Comparison of ENCODE assay signal across 20 cellular contexts in the genomic region with DNA sequence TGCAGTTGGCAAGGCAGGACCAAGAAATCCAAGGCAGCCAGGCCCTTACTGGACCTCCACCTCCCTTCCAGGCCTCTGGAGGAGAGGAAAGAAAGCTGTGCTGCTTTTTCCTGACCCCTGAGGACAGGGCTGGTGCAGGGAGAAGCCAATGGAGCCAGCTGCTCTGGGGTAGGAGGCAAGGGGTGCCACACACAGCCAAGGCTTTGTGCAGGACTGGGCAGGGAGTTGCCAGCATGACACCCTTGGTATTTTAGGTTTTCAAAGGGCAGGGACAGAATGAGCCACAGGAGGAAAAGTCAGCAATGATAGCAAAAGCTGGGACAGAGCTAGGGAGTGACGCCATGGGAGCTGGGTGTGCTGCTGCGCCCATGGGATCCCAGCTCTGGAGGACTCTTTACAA. TPM values are rescaled to one million over a fixed set of nuclear protein-coding genes. Genes with fewer than 3 reads are reported as not detected.
DNase-seq lines count a peak whose midpoint lies in the region; ATAC-seq and TF ChIP-seq lines count a peak whose summit lies in the region.
"Had no signal": no experiment of that assay in that cellular context is flagged by ENCODE, and none has a peak within 500 bp of the region (broad histone marks: within the 10 kb centered on the region; RNA-seq: fewer than 3 reads in every experiment).

No MANE protein-coding gene starts in this region.

- peaks cover 24% of the 10 kb centered on the region for H3K36me3 Mint-ChIP-seq in activated CD8-positive, alpha-beta T cell treated with anti-CD3 and anti-CD28 coated beads for 36 hours (ENCODE audit: low read depth)
- peaks cover 38% of the 10 kb centered on the region for H3K36me3 Mint-ChIP-seq in activated CD8-positive, alpha-beta T cell treated with anti-CD3 and anti-CD28 coated beads, Interleukin-2, amount 10 ng/mL, durations not matched to agents 7 days and 5 days (ENCODE audit: low read depth)
- H3K36me3 Mint-ChIP-seq in CD8-positive, alpha-beta T cell, result peaks cover 52% of the 10 kb centered on the region
- H3K36me3 Mint-ChIP-seq in effector memory CD8-positive, alpha-beta T cell (ENCODE audit: insufficient read depth), result peaks cover 5% of the 10 kb centered on the region
- H3K36me3 Mint-ChIP-seq in progenitor cell of endocrine pancreas (ENCODE audit: insufficient read depth), result no peaks in the 10 kb centered on the region

- POLR2A ChIA-PET in activated CD8-positive, alpha-beta T cell treated with anti-CD3 and anti-CD28 coated beads for 36 hours (lab: Charles Lee), result interaction anchor here (0.7 to 1.7 kb wide), 9 partner anchors 9 to 37 kb away, joined by 3 to 9 read pairs (median 4); a partner anchor contains a TSS
- POLR2A ChIA-PET in activated CD8-positive, alpha-beta T cell treated with anti-CD3 and anti-CD28 coated beads, Interleukin-2, amount 10 ng/mL, durations not matched to agents 7 days and 5 days (lab: Charles Lee), result interaction anchor here (1.7 kb wide), 1 partner anchor 23 kb away, joined by 6 read pairs; a partner anchor contains a TSS
- POLR2A ChIA-PET in CD8-positive, alpha-beta T cell (lab: Charles Lee), result interaction anchor here (1.2 to 1.3 kb wide), 2 partner anchors 14 to 25 kb away, joined by 3 to 4 read pairs; a partner anchor contains a TSS

- H3K27ac ChIP-seq in CD8-positive, alpha-beta T cell (ENCODE audit: low read depth, low read length), result no peak overlapping the region
- H3K27ac ChIP-seq: BLaER1, PC-9 had no signal

- H3K36me3 ChIP-seq in CD8-positive, alpha-beta T cell (ENCODE audit: insufficient read depth, low read length), result peaks cover 11% of the 10 kb centered on the region

- no peak for ATAC-seq in activated CD8-positive, alpha-beta T cell treated with anti-CD3 and anti-CD28 coated beads for 36 hours
- ATAC-seq in activated CD8-positive, alpha-beta T cell treated with anti-CD3 and anti-CD28 coated beads, Interleukin-2, amount 10 ng/mL, durations not matched to agents 7 days and 5 days, result no peak
- ATAC-seq in CD8-positive, alpha-beta T cell, result no peak
- ATAC-seq in effector memory CD8-positive, alpha-beta T cell (replicated peaks), result no peak
- no peak for ATAC-seq in HG02571 (IDR thresholded peaks at IDR 0.05; ENCODE audit: unreplicated experiment)
- ATAC-seq in GM19324 (IDR thresholded peaks at IDR 0.05; ENCODE audit: low FRiP score, unreplicated experiment), result no peak

- peaks cover 7% of the 10 kb centered on the region for H3K4me1 ChIP-seq in CD8-positive, alpha-beta T cell (ENCODE audit: insufficient read depth, low read length)
- H3K4me1 ChIP-seq: Caco-2 had no signal

- no peaks in the 10 kb centered on the region for H3K27me3 ChIP-seq in CD8-positive, alpha-beta T cell (ENCODE audit: insufficient read depth, low read length)
- H3K27me3 ChIP-seq: BLaER1 had no signal

- TF ChIP-seq CTCF in activated CD8-positive, alpha-beta T cell treated with anti-CD3 and anti-CD28 coated beads for 36 hours (IDR thresholded peaks at IDR 0.05), result no peak
- TF ChIP-seq CTCF in CD8-positive, alpha-beta T cell (IDR thresholded peaks at IDR 0.05), result no peak
- TF ChIP-seq CTCF in progenitor cell of endocrine pancreas (IDR thresholded peaks at IDR 0.05; ENCODE audit: unreplicated experiment), result no peak

- H3K4me3 Mint-ChIP-seq in activated CD8-positive, alpha-beta T cell treated with anti-CD3 and anti-CD28 coated beads for 36 hours, result no peak overlapping the region
- no peak overlapping the region for H3K4me3 Mint-ChIP-seq in activated CD8-positive, alpha-beta T cell treated with anti-CD3 and anti-CD28 coated beads, Interleukin-2, amount 10 ng/mL, durations not matched to agents 7 days and 5 days
- H3K4me3 Mint-ChIP-seq in CD8-positive, alpha-beta T cell, result no peak overlapping the region
- no peak overlapping the region for H3K4me3 Mint-ChIP-seq in effector memory CD8-positive, alpha-beta T cell
- H3K4me3 Mint-ChIP-seq in progenitor cell of endocrine pancreas (ENCODE audit: low read depth), result no peak overlapping the region

- H3K27ac Mint-ChIP-seq in activated CD8-positive, alpha-beta T cell treated with anti-CD3 and anti-CD28 coated beads for 36 hours, result peak overlapping the region; percentile 15
- no peak overlapping the region for H3K27ac Mint-ChIP-seq in activated CD8-positive, alpha-beta T cell treated with anti-CD3 and anti-CD28 coated beads, Interleukin-2, amount 10 ng/mL, durations not matched to agents 7 days and 5 days
- peak overlapping the region; percentile 71 for H3K27ac Mint-ChIP-seq in CD8-positive, alpha-beta T cell
- H3K27ac Mint-ChIP-seq in effector memory CD8-positive, alpha-beta T cell, result peak overlapping the region; percentile 74 to 75
- H3K27ac Mint-ChIP-seq in progenitor cell of endocrine pancreas, result peak overlapping the region; percentile 29

- no peaks in the 10 kb centered on the region for H3K9me3 Mint-ChIP-seq in activated CD8-positive, alpha-beta T cell treated with anti-CD3 and anti-CD28 coated beads for 36 hours
- H3K9me3 Mint-ChIP-seq in activated CD8-positive, alpha-beta T cell treated with anti-CD3 and anti-CD28 coated beads, Interleukin-2, amount 10 ng/mL, durations not matched to agents 7 days and 5 days (ENCODE audit: insufficient read depth), result no peaks in the 10 kb centered on the region
- H3K9me3 Mint-ChIP-seq in CD8-positive, alpha-beta T cell, result no peaks in the 10 kb centered on the region
- no peaks in the 10 kb centered on the region for H3K9me3 Mint-ChIP-seq in effector memory CD8-positive, alpha-beta T cell
- no peaks in the 10 kb centered on the region for H3K9me3 Mint-ChIP-seq in progenitor cell of endocrine pancreas (ENCODE audit: low read depth)

- no peaks in the 10 kb centered on the region for H3K9me3 ChIP-seq in CD8-positive, alpha-beta T cell (ENCODE audit: low read length)
- H3K9me3 ChIP-seq: BLaER1, Caco-2 had no signal

- H3K4me1 Mint-ChIP-seq in activated CD8-positive, alpha-beta T cell treated with anti-CD3 and anti-CD28 coated beads for 36 hours (ENCODE audit: low read depth), result peaks cover 3% of the 10 kb centered on the region
- peaks cover 8% of the 10 kb centered on the region for H3K4me1 Mint-ChIP-seq in activated CD8-positive, alpha-beta T cell treated with anti-CD3 and anti-CD28 coated beads, Interleukin-2, amount 10 ng/mL, durations not matched to agents 7 days and 5 days (ENCODE audit: low read depth)
- peaks cover 6% of the 10 kb centered on the region for H3K4me1 Mint-ChIP-seq in CD8-positive, alpha-beta T cell (ENCODE audit: low read depth)
- H3K4me1 Mint-ChIP-seq in effector memory CD8-positive, alpha-beta T cell (ENCODE audit: low read depth in 2 of 2), result peaks cover 3 to 4% of the 10 kb centered on the region in 2 donors
- H3K4me1 Mint-ChIP-seq in progenitor cell of endocrine pancreas (ENCODE audit: low read depth), result no peaks in the 10 kb centered on the region

- H3K27me3 Mint-ChIP-seq in activated CD8-positive, alpha-beta T cell treated with anti-CD3 and anti-CD28 coated beads for 36 hours, result no peaks in the 10 kb centered on the region
- no peaks in the 10 kb centered on the region for H3K27me3 Mint-ChIP-seq in activated CD8-positive, alpha-beta T cell treated with anti-CD3 and anti-CD28 coated beads, Interleukin-2, amount 10 ng/mL, durations not matched to agents 7 days and 5 days (ENCODE audit: low read depth)
- H3K27me3 Mint-ChIP-seq in CD8-positive, alpha-beta T cell (ENCODE audit: low read depth), result no peaks in the 10 kb centered on the region
- H3K27me3 Mint-ChIP-seq in effector memory CD8-positive, alpha-beta T cell, result no peaks in the 10 kb centered on the region
- no peaks in the 10 kb centered on the region for H3K27me3 Mint-ChIP-seq in progenitor cell of endocrine pancreas

- intact Hi-C loops in activated CD8-positive, alpha-beta T cell treated with anti-CD3 and anti-CD28 coated beads for 36 hours (cut with micrococcal nuclease), result no loop called here
- intact Hi-C loops in CD8-positive, alpha-beta T cell (cut with DNase I, micrococcal nuclease), result no loop called here

- CTCF ChIA-PET in activated CD8-positive, alpha-beta T cell treated with anti-CD3 and anti-CD28 coated beads for 36 hours (lab: Charles Lee), result interaction anchor here (1.2 kb wide), 1 partner anchor 11 kb away, joined by 3 read pairs; no protein-coding TSS in a partner anchor
- CTCF ChIA-PET in activated CD8-positive, alpha-beta T cell treated with anti-CD3 and anti-CD28 coated beads, Interleukin-2, amount 10 ng/mL, durations not matched to agents 7 days and 5 days (lab: Charles Lee), result interaction anchor here (0.9 to 1.5 kb wide), 2 partner anchors 33 to 44 kb away, joined by 4 read pairs; no protein-coding TSS in a partner anchor
- CTCF ChIA-PET in CD8-positive, alpha-beta T cell (lab: Charles Lee), result interaction anchor here (0.6 to 2.8 kb wide), 3 partner anchors 33 to 108 kb away, joined by 3 to 8 read pairs (median 5); no protein-coding TSS in a partner anchor

- no peak for DNase-seq in activated CD8-positive, alpha-beta T cell treated with anti-CD3 and anti-CD28 coated beads for 36 hours
- DNase-seq in activated CD8-positive, alpha-beta T cell treated with anti-CD3 and anti-CD28 coated beads, Interleukin-2, amount 10 ng/mL, durations not matched to agents 7 days and 5 days, result no peak
- DNase-seq in CD8-positive, alpha-beta T cell, result no peak
- DNase-seq in effector memory CD8-positive, alpha-beta T cell, result no peak
- DNase-seq in progenitor cell of endocrine pancreas (ENCODE audit: low spot score, unreplicated experiment) (no peak), putamen (ENCODE audit: low spot score) (no peak)
- DNase-seq: Caco-2, DMS153, EL, IMR-90, MM.1S, NCI-H1092 treated with DMSO at 0.1 percent for 48 hours, NCI-H1694, NCI-H510A treated with DMSO at 0.1 percent for 48 hours had no signal

- H3K4me3 ChIP-seq in CD8-positive, alpha-beta T cell (ENCODE audit: low read depth, low read length), result no peak overlapping the region
- H3K4me3 ChIP-seq: BLaER1, PC-9 had no signal

RNA-seq across cellular contexts. Expression of a gene that starts 22.9 kb away (rescaled TPM):
- total RNA-seq in activated CD8-positive, alpha-beta T cell treated with anti-CD3 and anti-CD28 coated beads for 36 hours, result 100 to 1,000 TPM; 628 to 660 TPM
- 100 to 1,000 TPM; 347 to 362 TPM for total RNA-seq in activated CD8-positive, alpha-beta T cell treated with anti-CD3 and anti-CD28 coated beads, Interleukin-2, amount 10 ng/mL, durations not matched to agents 7 days and 5 days
- 10 to 100 TPM; 93.1 to 96.3 TPM for total RNA-seq in CD8-positive, alpha-beta T cell
- total RNA-seq in progenitor cell of endocrine pancreas, result 249 and 256 TPM in 2 replicates

RNA-seq across cellular contexts. Expression of a gene that starts 24.0 kb away (rescaled TPM):
- total RNA-seq in activated CD8-positive, alpha-beta T cell treated with anti-CD3 and anti-CD28 coated beads for 36 hours, result 10 to 100 TPM; 12.4 to 16.2 TPM
- 10 to 100 TPM; 19.0 to 19.1 TPM for total RNA-seq in activated CD8-positive, alpha-beta T cell treated with anti-CD3 and anti-CD28 coated beads, Interleukin-2, amount 10 ng/mL, durations not matched to agents 7 days and 5 days
- 1 to 10 TPM; 2.4 to 3.4 TPM for total RNA-seq in CD8-positive, alpha-beta T cell
- 9.8 and 10.2 TPM in 2 replicates for total RNA-seq in progenitor cell of endocrine pancreas

RNA-seq across cellular contexts. Expression of a gene that starts 27.3 kb away (rescaled TPM):
- total RNA-seq in activated CD8-positive, alpha-beta T cell treated with anti-CD3 and anti-CD28 coated beads for 36 hours, result 10 to 100 TPM; 41.5 to 42.0 TPM
- 10 to 100 TPM; 32.0 to 32.3 TPM for total RNA-seq in activated CD8-positive, alpha-beta T cell treated with anti-CD3 and anti-CD28 coated beads, Interleukin-2, amount 10 ng/mL, durations not matched to agents 7 days and 5 days
- 10 to 100 TPM; 22.1 to 23.6 TPM for total RNA-seq in CD8-positive, alpha-beta T cell
- 7.1 and 7.4 TPM in 2 replicates for total RNA-seq in progenitor cell of endocrine pancreas

RNA-seq across cellular contexts. Expression of a gene that starts 36.3 kb away (rescaled TPM):
- under 1 TPM; 0.11 to 0.29 TPM for total RNA-seq in activated CD8-positive, alpha-beta T cell treated with anti-CD3 and anti-CD28 coated beads for 36 hours
- not detected for total RNA-seq in activated CD8-positive, alpha-beta T cell treated with anti-CD3 and anti-CD28 coated beads, Interleukin-2, amount 10 ng/mL, durations not matched to agents 7 days and 5 days
- total RNA-seq in CD8-positive, alpha-beta T cell, result under 1 TPM; 0.14 to 0.22 TPM
- 0.12 TPM in 1 of 2 replicates, not detected in the other for total RNA-seq in progenitor cell of endocrine pancreas
- total RNA-seq: A172, Caco-2, H7, IMR-90, PC-9 had no signal

RNA-seq across cellular contexts. Expression of a gene that starts 43.0 kb away (rescaled TPM):
- 10 to 100 TPM; 39.6 to 48.6 TPM for total RNA-seq in activated CD8-positive, alpha-beta T cell treated with anti-CD3 and anti-CD28 coated beads for 36 hours
- 10 to 100 TPM; 16.6 to 21.3 TPM for total RNA-seq in activated CD8-positive, alpha-beta T cell treated with anti-CD3 and anti-CD28 coated beads, Interleukin-2, amount 10 ng/mL, durations not matched to agents 7 days and 5 days
- total RNA-seq in CD8-positive, alpha-beta T cell, result 10 to 100 TPM; 59.1 to 71.9 TPM
- 30.2 and 32.7 TPM in 2 replicates for total RNA-seq in progenitor cell of endocrine pancreas
